ENCODE assay signal across 8 cellular contexts in the genomic region with DNA sequence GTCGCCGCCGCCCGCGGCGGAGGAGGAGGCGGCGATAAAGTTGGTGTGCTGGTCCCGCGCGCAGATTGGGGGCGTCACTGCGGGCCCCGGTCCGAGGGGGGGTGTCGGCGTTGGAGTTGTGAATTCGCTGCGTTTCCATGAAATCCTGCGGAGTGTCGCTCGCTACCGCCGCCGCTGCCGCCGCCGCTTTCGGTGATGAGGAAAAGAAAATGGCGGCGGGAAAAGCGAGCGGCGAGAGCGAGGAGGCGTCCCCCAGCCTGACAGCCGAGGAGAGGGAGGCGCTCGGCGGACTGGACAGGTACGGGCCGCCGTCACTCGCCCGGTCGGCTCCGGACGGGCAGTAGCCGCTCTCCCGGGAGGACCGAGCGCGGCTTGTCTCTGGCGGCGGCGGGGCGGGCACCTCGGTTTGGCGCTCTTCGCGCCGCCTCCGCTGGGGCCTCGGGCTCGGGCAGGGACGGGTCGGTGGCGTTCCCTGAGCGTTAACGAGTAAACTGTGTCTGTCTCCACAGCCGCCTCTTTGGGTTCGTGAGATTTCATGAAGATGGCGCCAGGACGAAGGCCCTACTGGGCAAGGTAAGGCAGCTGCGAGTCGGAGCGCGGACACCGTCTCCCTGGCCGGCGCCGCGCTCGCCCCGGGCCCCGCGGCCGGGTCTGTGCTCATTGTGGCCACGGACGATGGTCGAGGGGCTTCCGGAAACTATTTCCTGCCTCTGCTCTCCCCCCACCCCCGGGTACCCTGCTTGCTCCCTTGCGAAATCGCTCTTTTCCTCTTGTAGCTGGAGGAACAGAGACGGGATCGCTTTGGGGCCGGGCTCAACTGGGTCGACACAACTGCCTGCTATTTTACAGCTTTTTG. TPM values are rescaled to one million over a fixed set of nuclear protein-coding genes. Genes with fewer than 3 reads are reported as not detected.
A peak's percentile ranks its signal among the peaks of the same experiment; 100 is the strongest.
DNase-seq lines count a peak whose midpoint lies in the region; ATAC-seq and TF ChIP-seq lines count a peak whose summit lies in the region.

No MANE protein-coding gene starts in this region.

- H3K27me3 ChIP-seq in SJSA1 (replicated peaks) (no peaks in the 10 kb centered on the region), ovary (no peaks in the 10 kb centered on the region)

- 0 to 1% (median 0%) methylated on average over 75 to 99 of the region's 99 CpGs for WGBS in ovary, 3 donors
- under 1% methylated on average over 99 of the region's 99 CpGs for WGBS in urinary bladder

- peak overlapping the region; percentile 96 for H3K27ac ChIP-seq in SJSA1
- peak overlapping the region; percentile 98 to 99 for H3K27ac ChIP-seq in ovary
- peak overlapping the region; percentile 98 for H3K27ac ChIP-seq in urinary bladder (ENCODE audit: low read depth)

- peak; percentile 19 for TF ChIP-seq POLR2A in ovary (IDR thresholded peaks at IDR 0.05)

- no peaks in the 10 kb centered on the region for H3K9me3 ChIP-seq in SJSA1 (replicated peaks)
- no peaks in the 10 kb centered on the region for H3K9me3 ChIP-seq in ovary

- intact Hi-C loops in head of caudate nucleus (cut with DNase I) (loop anchor here (2.0 to 5.0 kb wide), 2 partner anchors 194 to 313 kb away; no protein-coding TSS in a partner anchor), ovary (cut with DNase I) (loop anchor here in 1 of 4 donors (5.0 kb wide), 1 partner anchor 331 kb away; a partner anchor contains a TSS)

- H3K4me3 ChIP-seq in GM12864 (ENCODE audit: low read depth, low read length): peak overlapping the region; percentile 85
- peak overlapping the region; percentile 88 for H3K4me3 ChIP-seq in SJSA1
- peak overlapping the region; percentile 78 for H3K4me3 ChIP-seq in ovary
- H3K4me3 ChIP-seq in urinary bladder (ENCODE audit: low read depth, low read length): peak overlapping the region; percentile 75

- no peak for TF ChIP-seq EP300 in ovary (IDR thresholded peaks at IDR 0.05)

- ATAC-seq in HG03354 (IDR thresholded peaks at IDR 0.05; ENCODE audit: poor library complexity, severe bottlenecking, unreplicated experiment): peak; percentile 14

- TF ChIP-seq CTCF in GM12864 (IDR thresholded peaks at IDR 0.05; ENCODE audit: low read depth, low read length, missing control alignments): no peak
- TF ChIP-seq CTCF in ovary (IDR thresholded peaks at IDR 0.05): no peak

- no peaks in the 10 kb centered on the region for H3K4me1 ChIP-seq in SJSA1 (replicated peaks)
- peaks cover under 1% of the 10 kb centered on the region for H3K4me1 ChIP-seq in ovary (ENCODE audit: insufficient read depth)
- no peaks in the 10 kb centered on the region for H3K4me1 ChIP-seq in urinary bladder (ENCODE audit: insufficient read depth)

- H3K36me3 ChIP-seq in SJSA1 (peaks cover 16% of the 10 kb centered on the region), ovary (no peaks in the 10 kb centered on the region), urinary bladder (ENCODE audit: insufficient read depth) (no peaks in the 10 kb centered on the region)

- no peak for DNase-seq in GM12864 (ENCODE audit: low read depth)
- peak; percentile 50 to 65 for DNase-seq in SJSA1 (ENCODE audit: low read depth in 1 of 2, low spot score in 2 of 2)
- DNase-seq in activated naive CD4-positive, alpha-beta T cell treated with anti-CD3 and anti-CD28 coated beads, Interleukin-2, amount 50 U/mL, for 16 hours: peak; percentile 47
- peak in 41 of 42 donors; percentile 32 to 84 (median 72) for DNase-seq in head of caudate nucleus
- peak; percentile 56 to 80 (median 69) for DNase-seq in ovary
- no peak for DNase-seq in DMS153 treated with DMSO at 0.1 percent for 48 hours (lab: John Stamatoyannopoulos, UW; ENCODE audit: unreplicated experiment)

RNA-seq across cellular contexts. Expression of a gene that starts 0.7 kb away (rescaled TPM):
- 11.9 and 20.8 TPM in 2 replicates for total RNA-seq in SJSA1 (2014; rRNA removed; shearing (Covaris generic))
- total RNA-seq in ovary: 10 to 100 TPM; 32.4 to 56.2 (median 42.9) TPM
- 10 to 100 TPM; 19.8 to 27.6 TPM for polyA plus RNA-seq in ovary
- total RNA-seq in urinary bladder: 119 TPM
- 9.9 TPM for polyA plus RNA-seq in urinary bladder

RNA-seq across cellular contexts. Expression of a gene that starts 29.8 kb away (rescaled TPM):
- total RNA-seq in SJSA1 (2014; rRNA removed; shearing (Covaris generic)): not detected in 2 replicates
- not detected for total RNA-seq in ovary
- not detected for polyA plus RNA-seq in ovary
- not detected for total RNA-seq in urinary bladder
- polyA plus RNA-seq in urinary bladder: not detected

Comparison
In these comparisons a context has a peak if more than half of its experiments do, and no peak if none do; other contexts are left out.
1. DNase-seq: peak in SJSA1 (2 of 2), activated naive CD4-positive, alpha-beta T cell treated with anti-CD3 and anti-CD28 coated beads, Interleukin-2, amount 50 U/mL, for 16 hours (single experiment), head of caudate nucleus (41 of 42) and ovary (5 of 5); none in GM12864 (single experiment) and DMS153 treated with DMSO at 0.1 percent for 48 hours (single experiment).
2. Peak in every context shown above with its lines, with median percentiles within 50 percentile points of each other: H3K4me3 ChIP-seq and H3K27ac ChIP-seq.